In the genomic region with DNA sequence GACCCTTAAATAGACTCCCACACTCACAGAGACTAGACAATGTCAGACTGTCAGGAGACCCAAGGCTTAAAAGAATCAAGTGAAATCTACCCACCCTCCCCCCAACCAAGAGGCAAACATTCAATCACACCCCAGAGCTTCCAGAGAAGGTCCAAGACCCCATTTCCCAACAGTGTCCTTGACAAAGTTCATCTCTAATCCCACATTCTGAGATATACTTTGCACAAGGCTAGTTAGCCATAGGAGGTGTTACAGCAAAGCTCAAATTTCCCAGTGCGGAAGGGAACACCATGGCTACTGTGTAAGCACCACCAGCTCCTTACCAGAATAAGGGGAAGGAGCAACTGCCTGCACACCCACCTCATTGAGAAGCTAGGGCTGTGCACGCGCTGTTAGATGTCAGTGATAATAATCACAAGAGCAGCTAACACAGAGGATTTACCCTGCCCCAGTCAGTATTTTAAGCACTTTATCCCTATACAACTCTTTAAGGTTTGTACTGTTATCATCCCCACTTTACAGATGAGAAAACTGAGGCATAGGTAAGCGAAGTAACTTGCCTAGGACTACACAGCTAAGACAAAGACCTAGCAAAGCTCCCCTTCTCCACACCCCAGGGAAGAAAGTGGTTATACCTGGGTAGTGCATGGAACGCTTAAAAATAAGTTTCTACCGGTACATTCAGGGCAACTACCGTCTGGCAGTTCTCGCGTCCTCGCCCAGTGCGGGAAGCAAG, we compare ENCODE assay signal across 9 cellular contexts. TPM values are rescaled to one million over a fixed set of nuclear protein-coding genes. Genes with fewer than 3 reads are reported as not detected.
DNase-seq lines count a peak whose midpoint lies in the region; TF ChIP-seq lines count a peak whose summit lies in the region.
"Had no signal": no experiment of that assay in that cellular context is flagged by ENCODE, and none has a peak within 500 bp of the region (broad histone marks: within the 10 kb centered on the region; RNA-seq: fewer than 3 reads in every experiment).

No MANE protein-coding gene starts in this region.

- peaks cover 2% of the 10 kb centered on the region for H3K27me3 ChIP-seq in GM06990 (replicated peaks; ENCODE audit: control insufficient read depth, insufficient read depth, low read length)
- no peaks in the 10 kb centered on the region for H3K27me3 ChIP-seq in SU-DHL-6 (ENCODE audit: low read length)
- no peaks in the 10 kb centered on the region for H3K27me3 ChIP-seq in rectal smooth muscle tissue (ENCODE audit: control insufficient read depth, insufficient read depth, low read length)

- H3K27ac ChIP-seq in SU-DHL-6 (ENCODE audit: low read depth, low read length) (no peak overlapping the region), rectal smooth muscle tissue (ENCODE audit: low read depth, low read length) (peak overlapping the region; percentile 80)

- H3K4me1 ChIP-seq in rectal smooth muscle tissue (ENCODE audit: control insufficient read depth, insufficient read depth, low read length), result peaks cover 6% of the 10 kb centered on the region

- no peaks in the 10 kb centered on the region for H4K20me1 ChIP-seq in SU-DHL-6 (ENCODE audit: low read depth, low read length)

- H3K79me2 ChIP-seq in SU-DHL-6 (ENCODE audit: insufficient read depth, low read length), result no peaks in the 10 kb centered on the region

- no peak for DNase-seq in GM06990 (ENCODE audit: extremely low read depth, insufficient read length)
- DNase-seq in fibroblast of the aortic adventitia (ENCODE audit: low read depth), result no peak
- DNase-seq in stimulated activated CD4-positive, alpha-beta T cell treated with anti-CD3 and anti-CD28 coated beads, Interleukin-12 subunit alpha, Interleukin-12 subunit beta, amount 100 ng/mL, for 4 hours, result no peak
- no peak for DNase-seq in activated CD4-positive, alpha-beta T cell treated with anti-CD3 and anti-CD28 coated beads for 4 hours
- no peak for DNase-seq in NCI-H1436 treated with DMSO at 0.1 percent for 48 hours (lab: John Stamatoyannopoulos, UW)
- DNase-seq in iPS-NIHi7 (ENCODE audit: extremely low spot score), result no peak
- DNase-seq: NCI-H446 treated with DMSO at 0.1 percent for 48 hours had no signal

- TF ChIP-seq CTCF in GM06990 (IDR thresholded peaks at IDR 0.05; ENCODE audit: insufficient read depth, low read length, poor library complexity, severe bottlenecking), result no peak
- TF ChIP-seq CTCF in SU-DHL-6 (IDR thresholded peaks at IDR 0.05; ENCODE audit: insufficient read depth, low read length, poor library complexity, severe bottlenecking), result no peak
- no peak for TF ChIP-seq CTCF in fibroblast of the aortic adventitia (IDR thresholded peaks at IDR 0.05; ENCODE audit: insufficient read depth, low read length)

- H3K36me3 ChIP-seq in GM06990 (ENCODE audit: control insufficient read depth, insufficient read depth, low read length), result no peaks in the 10 kb centered on the region
- H3K36me3 ChIP-seq in SU-DHL-6 (ENCODE audit: low read length), result no peaks in the 10 kb centered on the region
- H3K36me3 ChIP-seq in rectal smooth muscle tissue (ENCODE audit: control insufficient read depth, insufficient read depth, low read length), result peaks cover 6% of the 10 kb centered on the region

- H3F3A ChIP-seq in SU-DHL-6 (ENCODE audit: insufficient read depth), result no peaks in the 10 kb centered on the region

- peak overlapping the region; percentile 68 for H2AFZ ChIP-seq in SU-DHL-6 (ENCODE audit: low read depth, low read length, severe bottlenecking)

- H3K9me2 ChIP-seq in SU-DHL-6 (replicated peaks; ENCODE audit: insufficient read depth, low read length), result no peaks in the 10 kb centered on the region

- H3K4me3 ChIP-seq in GM06990 (replicated peaks; ENCODE audit: low read depth, low read length) (peak overlapping the region; percentile 75), SU-DHL-6 (ENCODE audit: insufficient read depth, low read length, poor library complexity, severe bottlenecking) (no peak overlapping the region), fibroblast of the aortic adventitia (ENCODE audit: low read depth, low read length) (peak overlapping the region; percentile 84), rectal smooth muscle tissue (ENCODE audit: low read length) (peak overlapping the region; percentile 92)

- peak overlapping the region; percentile 60 for H3K4me2 ChIP-seq in SU-DHL-6 (ENCODE audit: low read depth, low read length, poor library complexity, severe bottlenecking)

- no peaks in the 10 kb centered on the region for H3K9me3 ChIP-seq in SU-DHL-6 (ENCODE audit: insufficient read depth, low read length)

- H3K9ac ChIP-seq in SU-DHL-6 (ENCODE audit: low read length) (no peak overlapping the region), rectal smooth muscle tissue (ENCODE audit: low read length) (peak overlapping the region; percentile 57)

RNA-seq across cellular contexts. Expression of a gene that starts 17.3 kb away (rescaled TPM):
- 0.09 TPM in 1 of 2 replicates, not detected in the other for total RNA-seq in fibroblast of the aortic adventitia (ENCODE audit: low replicate concordance)
